In genomic region chr14:105045710-105046326, GRCh38 we compare ENCODE assay signal across 1 cellular context.
TF ChIP-seq lines count a peak whose summit lies in the region.

No MANE protein-coding gene starts in this region.

TF ChIP-seq in HepG2, 621 proteins besides CTCF, POLR2A, EP300 and RAD21 (continued from another document and continues in another):
- TF ChIP-seq MIER3 (CRISPR knock-in tag; IDR thresholded peaks at IDR 0.05; ENCODE audit: borderline replicate concordance) (no peak), SOX5 (CRISPR knock-in tag; IDR thresholded peaks at IDR 0.05; ENCODE audit: borderline replicate concordance) (no peak), SYNCRIP (IDR thresholded peaks at IDR 0.05; ENCODE audit: insufficient read depth, low read depth, low read length) (no peak), SUZ12 (IDR thresholded peaks at IDR 0.05; ENCODE audit: low read depth, low read length) (no peak), LCORL (IDR thresholded peaks at IDR 0.05) (no peak), LCORL (CRISPR knock-in tag; IDR thresholded peaks at IDR 0.05) (peak; percentile 75; the same call in 1 of the 2 replicates), ZNF773 (CRISPR knock-in tag; IDR thresholded peaks at IDR 0.05; ENCODE audit: borderline replicate concordance) (no peak), BHLHE40 (IDR thresholded peaks at IDR 0.05; ENCODE audit: low read length) (peak; percentile 42), NCOA5 (CRISPR knock-in tag; IDR thresholded peaks at IDR 0.05) (no peak), HMGA1 (CRISPR knock-in tag; conservative IDR thresholded peaks at IDR 0.05) (no peak), TBL1XR1 (IDR thresholded peaks at IDR 0.05; ENCODE audit: borderline replicate concordance, low read length, partially characterized antibody) (no peak), ZSCAN30 (CRISPR knock-in tag; IDR thresholded peaks at IDR 0.05) (no peak), CREM (IDR thresholded peaks at IDR 0.05) (no peak), CREM (CRISPR knock-in tag; IDR thresholded peaks at IDR 0.05) (no peak), HINFP (CRISPR knock-in tag; IDR thresholded peaks at IDR 0.05; ENCODE audit: low read depth) (0 out of 2 replicates have a peak, but pooled peaks have one; percentile 74), IRX3 (CRISPR knock-in tag; IDR thresholded peaks at IDR 0.05; ENCODE audit: borderline replicate concordance, low read depth) (no peak), CBFB (CRISPR knock-in tag; IDR thresholded peaks at IDR 0.05) (0 out of 2 replicates have a peak, but pooled peaks have one; percentile 57), ATAD3A (CRISPR knock-in tag; IDR thresholded peaks at IDR 0.05) (no peak), ISL2 (CRISPR knock-in tag; IDR thresholded peaks at IDR 0.05) (0 out of 2 replicates have a peak, but pooled peaks have one; percentile 43), ZBTB44 (CRISPR knock-in tag; IDR thresholded peaks at IDR 0.05) (no peak), FUBP1 (CRISPR knock-in tag; IDR thresholded peaks at IDR 0.05; ENCODE audit: borderline replicate concordance) (no peak), KMT2A (CRISPR knock-in tag; IDR thresholded peaks at IDR 0.05) (0 out of 2 replicates have a peak, but pooled peaks have one; percentile 29), ZNF563 (CRISPR knock-in tag; IDR thresholded peaks at IDR 0.05) (no peak), TOE1 (CRISPR knock-in tag; IDR thresholded peaks at IDR 0.05) (no peak), ZNF772 (CRISPR knock-in tag; IDR thresholded peaks at IDR 0.05) (no peak; the same call in 1 of the 2 replicates), ZNF782 (CRISPR knock-in tag; IDR thresholded peaks at IDR 0.05; ENCODE audit: borderline replicate concordance) (no peak), ZNF329 (CRISPR knock-in tag; IDR thresholded peaks at IDR 0.05; ENCODE audit: low read depth) (0 out of 2 replicates have a peak, but pooled peaks have one; percentile 41), POLR2AphosphoS2 (IDR thresholded peaks at IDR 0.05; ENCODE audit: low read depth, low read length) (no peak), DR1 (CRISPR knock-in tag; IDR thresholded peaks at IDR 0.05) (no peak), ZNF883 (CRISPR knock-in tag; IDR thresholded peaks at IDR 0.05; ENCODE audit: not compliant biosample characterization) (no peak), U2AF2 (IDR thresholded peaks at IDR 0.05; ENCODE audit: low read depth, low read length) (no peak), MTF2 (CRISPR knock-in tag; IDR thresholded peaks at IDR 0.05; ENCODE audit: borderline replicate concordance) (peak; percentile 85; the same call in 1 of the 2 replicates), SOX13 (IDR thresholded peaks at IDR 0.05) (no peak), SOX13 (CRISPR knock-in tag; conservative IDR thresholded peaks at IDR 0.05 in 1 of 2, IDR thresholded peaks at IDR 0.05 in 1 of 2) (no peak), ZNF557 (CRISPR knock-in tag; IDR thresholded peaks at IDR 0.05) (no peak), ZNF550 (CRISPR knock-in tag; IDR thresholded peaks at IDR 0.05; ENCODE audit: borderline replicate concordance) (no peak), NR2F1 (CRISPR knock-in tag; IDR thresholded peaks at IDR 0.05) (no peak), ZNF510 (CRISPR knock-in tag; IDR thresholded peaks at IDR 0.05; ENCODE audit: low read depth) (no peak), GATA4 (IDR thresholded peaks at IDR 0.05; ENCODE audit: borderline replicate concordance, low read depth) (no peak), ZNF44 (CRISPR knock-in tag; IDR thresholded peaks at IDR 0.05) (no peak), ATF5 (CRISPR knock-in tag; IDR thresholded peaks at IDR 0.05; ENCODE audit: low read depth) (no peak), ZNF451 (CRISPR knock-in tag; IDR thresholded peaks at IDR 0.05) (0 out of 2 replicates have a peak, but pooled peaks have one; percentile 32)
- TF ChIP-seq, protein P1, sequence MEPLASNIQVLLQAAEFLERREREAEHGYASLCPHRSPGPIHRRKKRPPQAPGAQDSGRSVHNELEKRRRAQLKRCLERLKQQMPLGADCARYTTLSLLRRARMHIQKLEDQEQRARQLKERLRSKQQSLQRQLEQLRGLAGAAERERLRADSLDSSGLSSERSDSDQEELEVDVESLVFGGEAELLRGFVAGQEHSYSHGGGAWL (CRISPR knock-in tag; IDR thresholded peaks at IDR 0.05), result no peak
- TF ChIP-seq, protein P2, sequence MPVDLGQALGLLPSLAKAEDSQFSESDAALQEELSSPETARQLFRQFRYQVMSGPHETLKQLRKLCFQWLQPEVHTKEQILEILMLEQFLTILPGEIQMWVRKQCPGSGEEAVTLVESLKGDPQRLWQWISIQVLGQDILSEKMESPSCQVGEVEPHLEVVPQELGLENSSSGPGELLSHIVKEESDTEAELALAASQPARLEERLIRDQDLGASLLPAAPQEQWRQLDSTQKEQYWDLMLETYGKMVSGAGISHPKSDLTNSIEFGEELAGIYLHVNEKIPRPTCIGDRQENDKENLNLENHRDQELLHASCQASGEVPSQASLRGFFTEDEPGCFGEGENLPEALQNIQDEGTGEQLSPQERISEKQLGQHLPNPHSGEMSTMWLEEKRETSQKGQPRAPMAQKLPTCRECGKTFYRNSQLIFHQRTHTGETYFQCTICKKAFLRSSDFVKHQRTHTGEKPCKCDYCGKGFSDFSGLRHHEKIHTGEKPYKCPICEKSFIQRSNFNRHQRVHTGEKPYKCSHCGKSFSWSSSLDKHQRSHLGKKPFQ (CRISPR knock-in tag; IDR thresholded peaks at IDR 0.05; ENCODE audit: insufficient replicate concordance), result no peak
- TF ChIP-seq, protein P3, sequence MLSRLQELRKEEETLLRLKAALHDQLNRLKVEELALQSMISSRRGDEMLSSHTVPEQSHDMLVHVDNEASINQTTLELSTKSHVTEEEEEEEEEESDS (CRISPR knock-in tag; IDR thresholded peaks at IDR 0.05; ENCODE audit: borderline replicate concordance), result no peak
- TF ChIP-seq, protein P4, sequence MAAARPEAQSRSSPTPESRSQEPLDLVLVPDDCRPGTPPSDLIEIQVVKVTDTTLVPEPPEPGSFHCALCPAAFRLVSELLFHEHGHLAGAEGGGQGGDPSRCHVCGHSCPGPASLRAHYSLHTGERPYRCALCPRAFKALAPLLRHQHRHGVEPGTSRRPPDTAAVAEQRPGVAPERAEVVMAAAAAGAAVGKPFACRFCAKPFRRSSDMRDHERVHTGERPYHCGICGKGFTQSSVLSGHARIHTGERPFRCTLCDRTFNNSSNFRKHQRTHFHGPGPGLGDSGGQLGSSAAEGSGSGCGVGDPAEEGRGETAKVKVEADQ (CRISPR knock-in tag; IDR thresholded peaks at IDR 0.05; ENCODE audit: borderline replicate concordance), result no peak
- TF ChIP-seq, protein P5, sequence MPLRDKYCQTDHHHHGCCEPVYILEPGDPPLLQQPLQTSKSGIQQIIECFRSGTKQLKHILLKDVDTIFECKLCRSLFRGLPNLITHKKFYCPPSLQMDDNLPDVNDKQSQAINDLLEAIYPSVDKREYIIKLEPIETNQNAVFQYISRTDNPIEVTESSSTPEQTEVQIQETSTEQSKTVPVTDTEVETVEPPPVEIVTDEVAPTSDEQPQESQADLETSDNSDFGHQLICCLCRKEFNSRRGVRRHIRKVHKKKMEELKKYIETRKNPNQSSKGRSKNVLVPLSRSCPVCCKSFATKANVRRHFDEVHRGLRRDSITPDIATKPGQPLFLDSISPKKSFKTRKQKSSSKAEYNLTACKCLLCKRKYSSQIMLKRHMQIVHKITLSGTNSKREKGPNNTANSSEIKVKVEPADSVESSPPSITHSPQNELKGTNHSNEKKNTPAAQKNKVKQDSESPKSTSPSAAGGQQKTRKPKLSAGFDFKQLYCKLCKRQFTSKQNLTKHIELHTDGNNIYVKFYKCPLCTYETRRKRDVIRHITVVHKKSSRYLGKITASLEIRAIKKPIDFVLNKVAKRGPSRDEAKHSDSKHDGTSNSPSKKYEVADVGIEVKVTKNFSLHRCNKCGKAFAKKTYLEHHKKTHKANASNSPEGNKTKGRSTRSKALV (CRISPR knock-in tag; IDR thresholded peaks at IDR 0.05), result 0 out of 2 replicates have a peak, but pooled peaks have one; percentile 33
- TF ChIP-seq, protein P6, sequence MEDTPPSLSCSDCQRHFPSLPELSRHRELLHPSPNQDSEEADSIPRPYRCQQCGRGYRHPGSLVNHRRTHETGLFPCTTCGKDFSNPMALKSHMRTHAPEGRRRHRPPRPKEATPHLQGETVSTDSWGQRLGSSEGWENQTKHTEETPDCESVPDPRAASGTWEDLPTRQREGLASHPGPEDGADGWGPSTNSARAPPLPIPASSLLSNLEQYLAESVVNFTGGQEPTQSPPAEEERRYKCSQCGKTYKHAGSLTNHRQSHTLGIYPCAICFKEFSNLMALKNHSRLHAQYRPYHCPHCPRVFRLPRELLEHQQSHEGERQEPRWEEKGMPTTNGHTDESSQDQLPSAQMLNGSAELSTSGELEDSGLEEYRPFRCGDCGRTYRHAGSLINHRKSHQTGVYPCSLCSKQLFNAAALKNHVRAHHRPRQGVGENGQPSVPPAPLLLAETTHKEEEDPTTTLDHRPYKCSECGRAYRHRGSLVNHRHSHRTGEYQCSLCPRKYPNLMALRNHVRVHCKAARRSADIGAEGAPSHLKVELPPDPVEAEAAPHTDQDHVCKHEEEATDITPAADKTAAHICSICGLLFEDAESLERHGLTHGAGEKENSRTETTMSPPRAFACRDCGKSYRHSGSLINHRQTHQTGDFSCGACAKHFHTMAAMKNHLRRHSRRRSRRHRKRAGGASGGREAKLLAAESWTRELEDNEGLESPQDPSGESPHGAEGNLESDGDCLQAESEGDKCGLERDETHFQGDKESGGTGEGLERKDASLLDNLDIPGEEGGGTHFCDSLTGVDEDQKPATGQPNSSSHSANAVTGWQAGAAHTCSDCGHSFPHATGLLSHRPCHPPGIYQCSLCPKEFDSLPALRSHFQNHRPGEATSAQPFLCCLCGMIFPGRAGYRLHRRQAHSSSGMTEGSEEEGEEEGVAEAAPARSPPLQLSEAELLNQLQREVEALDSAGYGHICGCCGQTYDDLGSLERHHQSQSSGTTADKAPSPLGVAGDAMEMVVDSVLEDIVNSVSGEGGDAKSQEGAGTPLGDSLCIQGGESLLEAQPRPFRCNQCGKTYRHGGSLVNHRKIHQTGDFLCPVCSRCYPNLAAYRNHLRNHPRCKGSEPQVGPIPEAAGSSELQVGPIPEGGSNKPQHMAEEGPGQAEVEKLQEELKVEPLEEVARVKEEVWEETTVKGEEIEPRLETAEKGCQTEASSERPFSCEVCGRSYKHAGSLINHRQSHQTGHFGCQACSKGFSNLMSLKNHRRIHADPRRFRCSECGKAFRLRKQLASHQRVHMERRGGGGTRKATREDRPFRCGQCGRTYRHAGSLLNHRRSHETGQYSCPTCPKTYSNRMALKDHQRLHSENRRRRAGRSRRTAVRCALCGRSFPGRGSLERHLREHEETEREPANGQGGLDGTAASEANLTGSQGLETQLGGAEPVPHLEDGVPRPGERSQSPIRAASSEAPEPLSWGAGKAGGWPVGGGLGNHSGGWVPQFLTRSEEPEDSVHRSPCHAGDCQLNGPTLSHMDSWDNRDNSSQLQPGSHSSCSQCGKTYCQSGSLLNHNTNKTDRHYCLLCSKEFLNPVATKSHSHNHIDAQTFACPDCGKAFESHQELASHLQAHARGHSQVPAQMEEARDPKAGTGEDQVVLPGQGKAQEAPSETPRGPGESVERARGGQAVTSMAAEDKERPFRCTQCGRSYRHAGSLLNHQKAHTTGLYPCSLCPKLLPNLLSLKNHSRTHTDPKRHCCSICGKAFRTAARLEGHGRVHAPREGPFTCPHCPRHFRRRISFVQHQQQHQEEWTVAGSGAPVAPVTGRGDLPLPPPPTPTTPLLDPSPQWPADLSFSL (CRISPR knock-in tag; IDR thresholded peaks at IDR 0.05), result no peak
